14 cellular contexts compared by ENCODE assay signal in the genomic region with DNA sequence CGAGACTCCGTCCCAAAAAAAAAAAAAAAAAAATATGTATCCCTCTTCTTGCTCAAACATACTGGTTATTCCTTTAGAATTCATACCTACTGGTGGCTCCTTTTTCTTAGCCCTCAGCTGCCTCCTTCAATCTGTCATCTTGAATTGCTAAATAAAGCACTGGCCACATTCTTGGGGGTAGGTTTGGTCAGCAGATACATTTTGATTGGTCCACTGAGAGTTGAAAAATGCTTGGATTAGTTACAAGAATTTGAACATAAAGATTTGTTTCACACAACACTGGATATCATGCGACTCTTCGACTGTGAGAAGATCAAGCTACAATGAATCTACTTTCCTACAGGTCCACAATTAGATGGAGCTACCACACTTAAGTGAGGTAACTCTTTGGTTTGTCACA.
DNase-seq lines count a peak whose midpoint lies in the region; ATAC-seq and TF ChIP-seq lines count a peak whose summit lies in the region.
"Had no signal": no experiment of that assay in that cellular context is flagged by ENCODE, and none has a peak within 500 bp of the region (broad histone marks: within the 10 kb centered on the region; RNA-seq: fewer than 3 reads in every experiment).

No MANE protein-coding gene starts in this region.

- H3K4me1 Mint-ChIP-seq in activated T-cell treated with anti-CD3 and anti-CD28 coated beads, Interleukin-2, amount 50 U/mL, for 4 hours (ENCODE audit: low read depth) = no peaks in the 10 kb centered on the region
- H3K4me1 Mint-ChIP-seq: GM23338 had no signal

- TF ChIP-seq CTCF in fibroblast of pulmonary artery (IDR thresholded peaks at IDR 0.05; ENCODE audit: low read length, missing control alignments) (no peak), brain microvascular endothelial cell (IDR thresholded peaks at IDR 0.05; ENCODE audit: low read depth, low read length, missing control alignments) (no peak)

- in situ Hi-C loops in brain microvascular endothelial cell (cut with HindIII; ENCODE audit: low pct_ligation_motif_present, low sequenced_read_pairs) = no loop called here

- DNase-seq in SJCRH30 (peak; percentile 89 to 94), fibroblast of pulmonary artery (ENCODE audit: low read depth) (peak; percentile 1), skeletal muscle cell (ENCODE audit: low read depth) (peak; percentile 55), brain microvascular endothelial cell (no peak)
- no peak for DNase-seq in activated T-cell treated with anti-CD3 and anti-CD28 coated beads, Interleukin-2, amount 50 U/mL, for 4 hours
- DNase-seq: Calu3; CD8-positive, alpha-beta T cell; DMS79 treated with DMSO at 0.1 percent for 48 hours; GF-D8; HCEC 1CT had no signal

- ATAC-seq in activated T-cell treated with anti-CD3 and anti-CD28 coated beads, Interleukin-2, amount 50 U/mL, for 4 hours = no peak
- ATAC-seq in HG03097 (IDR thresholded peaks at IDR 0.05; ENCODE audit: low FRiP score, unreplicated experiment) = no peak
- ATAC-seq: A549; CD8-positive, alpha-beta T cell; GM23338 had no signal

- no peaks in the 10 kb centered on the region for H3K36me3 ChIP-seq in SJCRH30
- no peaks in the 10 kb centered on the region for H3K36me3 ChIP-seq in brain microvascular endothelial cell (replicated peaks)
- H3K36me3 ChIP-seq: BLaER1 had no signal

- H3K4me1 ChIP-seq in SJCRH30 = peaks cover 24% of the 10 kb centered on the region
- H3K4me1 ChIP-seq: A549, BLaER1 had no signal

- no peak overlapping the region for H3K4me3 Mint-ChIP-seq in activated T-cell treated with anti-CD3 and anti-CD28 coated beads, Interleukin-2, amount 50 U/mL, for 4 hours
- H3K4me3 Mint-ChIP-seq: CD8-positive, alpha-beta T cell; GM23338 had no signal

- H3K9me3 ChIP-seq in SJCRH30 (replicated peaks) = no peaks in the 10 kb centered on the region
- H3K9me3 ChIP-seq: A549, BLaER1 had no signal

- no peaks in the 10 kb centered on the region for H3K9me3 Mint-ChIP-seq in activated T-cell treated with anti-CD3 and anti-CD28 coated beads, Interleukin-2, amount 50 U/mL, for 4 hours
- H3K9me3 Mint-ChIP-seq: CD8-positive, alpha-beta T cell; GM23338 had no signal

- no peak overlapping the region for H3K4me3 ChIP-seq in SJCRH30
- H3K4me3 ChIP-seq in fibroblast of pulmonary artery (replicated peaks; ENCODE audit: low read depth, low read length) = no peak overlapping the region
- no peak overlapping the region for H3K4me3 ChIP-seq in skeletal muscle cell (ENCODE audit: low read depth, low read length)
- no peak overlapping the region for H3K4me3 ChIP-seq in brain microvascular endothelial cell (ENCODE audit: low read depth, low read length)
- H3K4me3 ChIP-seq: A549, BLaER1, GM23338 had no signal

- no peaks in the 10 kb centered on the region for H3K27me3 ChIP-seq in SJCRH30
- no peaks in the 10 kb centered on the region for H3K27me3 ChIP-seq in brain microvascular endothelial cell (replicated peaks)
- H3K27me3 ChIP-seq: BLaER1 had no signal

- no peaks in the 10 kb centered on the region for H3K36me3 Mint-ChIP-seq in activated T-cell treated with anti-CD3 and anti-CD28 coated beads, Interleukin-2, amount 50 U/mL, for 4 hours (ENCODE audit: insufficient read depth)
- H3K36me3 Mint-ChIP-seq: CD8-positive, alpha-beta T cell had no signal

- no peaks in the 10 kb centered on the region for H3K27me3 Mint-ChIP-seq in activated T-cell treated with anti-CD3 and anti-CD28 coated beads, Interleukin-2, amount 50 U/mL, for 4 hours (ENCODE audit: low read depth)

- H3K27ac ChIP-seq in SJCRH30 (peak overlapping the region; percentile 39), brain microvascular endothelial cell (no peak overlapping the region)
- H3K27ac ChIP-seq: A549, BLaER1 had no signal

Comparison
In these comparisons a context has a peak if more than half of its experiments do, and no peak if none do; other contexts are left out.
1. DNase-seq: peak in SJCRH30 (2 of 2), fibroblast of pulmonary artery (single experiment) and skeletal muscle cell (single experiment); none in brain microvascular endothelial cell (single experiment) and activated T-cell treated with anti-CD3 and anti-CD28 coated beads, Interleukin-2, amount 50 U/mL, for 4 hours (single experiment).